Comparison of ENCODE assay signal across 10 cellular contexts in genomic region chr17:44353656-44354331, GRCh38. TPM values are rescaled to one million over a fixed set of nuclear protein-coding genes. Genes with fewer than 3 reads are reported as not detected.
DNase-seq lines count a peak whose midpoint lies in the region; ATAC-seq and TF ChIP-seq lines count a peak whose summit lies in the region.
"Had no signal": no experiment of that assay in that cellular context is flagged by ENCODE, and none has a peak within 500 bp of the region (broad histone marks: within the 10 kb centered on the region; RNA-seq: fewer than 3 reads in every experiment).

No MANE protein-coding gene starts in this region.

- 0 out of 2 replicates have a peak, but pooled peaks cover 3% of the 10 kb centered on the region for H3K4me1 ChIP-seq in iPS DF 6.9 (ENCODE audit: control insufficient read depth, insufficient read depth, low read length)
- peaks cover 17% of the 10 kb centered on the region for H3K4me1 ChIP-seq in suprapubic skin

- peaks cover under 1% of the 10 kb centered on the region for H3K4me1 Mint-ChIP-seq in activated T-helper 1 cell treated with anti-CD3 and anti-CD28 coated beads, Interleukin-12 subunit alpha, Interleukin-12 subunit beta, Interleukin-2, Interleukin-4 antibody, amounts not matched to agents 30 ng/mL and 10 ng/mL and 1 ng/mL, durations not matched to agents 14 hours and 24 hours and 36 hours (ENCODE audit: low read depth)

- intact Hi-C loops in activated T-helper 1 cell treated with anti-CD3 and anti-CD28 coated beads, Interleukin-12 subunit alpha, Interleukin-12 subunit beta, Interleukin-2, Interleukin-4 antibody, amounts not matched to agents 30 ng/mL and 10 ng/mL and 1 ng/mL, durations not matched to agents 14 hours and 24 hours and 36 hours (cut with micrococcal nuclease), result no loop called here

- H3K27me3 ChIP-seq in iPS DF 6.9 (ENCODE audit: control insufficient read depth, insufficient read depth, low read length) (no peaks in the 10 kb centered on the region), suprapubic skin (no peaks in the 10 kb centered on the region)

- TF ChIP-seq POLR2A in suprapubic skin (IDR thresholded peaks at IDR 0.05), result no peak

- ATAC-seq in HG03175 (IDR thresholded peaks at IDR 0.05; ENCODE audit: unreplicated experiment), result no peak

- H3K36me3 ChIP-seq in iPS DF 6.9 (ENCODE audit: control insufficient read depth, insufficient read depth, low read length) (peaks cover 15% of the 10 kb centered on the region), suprapubic skin (peaks cover 46% of the 10 kb centered on the region)

- TF ChIP-seq CTCF in suprapubic skin (IDR thresholded peaks at IDR 0.05), result no peak

- no peak for TF ChIP-seq EP300 in suprapubic skin (IDR thresholded peaks at IDR 0.05)

- peaks cover 7% of the 10 kb centered on the region for H3K36me3 Mint-ChIP-seq in activated T-helper 1 cell treated with anti-CD3 and anti-CD28 coated beads, Interleukin-12 subunit alpha, Interleukin-12 subunit beta, Interleukin-2, Interleukin-4 antibody, amounts not matched to agents 30 ng/mL and 10 ng/mL and 1 ng/mL, durations not matched to agents 14 hours and 24 hours and 36 hours (ENCODE audit: low read depth)

- H3K4me3 Mint-ChIP-seq in activated T-helper 1 cell treated with anti-CD3 and anti-CD28 coated beads, Interleukin-12 subunit alpha, Interleukin-12 subunit beta, Interleukin-2, Interleukin-4 antibody, amounts not matched to agents 30 ng/mL and 10 ng/mL and 1 ng/mL, durations not matched to agents 14 hours and 24 hours and 36 hours, result peak overlapping the region; percentile 45

- H3K27ac Mint-ChIP-seq in activated T-helper 1 cell treated with anti-CD3 and anti-CD28 coated beads, Interleukin-12 subunit alpha, Interleukin-12 subunit beta, Interleukin-2, Interleukin-4 antibody, amounts not matched to agents 30 ng/mL and 10 ng/mL and 1 ng/mL, durations not matched to agents 14 hours and 24 hours and 36 hours, result no peak overlapping the region
- H3K27ac Mint-ChIP-seq: stimulated activated naive CD8-positive, alpha-beta T cell treated with anti-CD3 and anti-CD28 coated beads, Interleukin-15, Interleukin-2, amounts not matched to agents 100 ng/mL and 50 ng/mL, for 24 hours had no signal

- peaks cover 8% of the 10 kb centered on the region for H3K27me3 Mint-ChIP-seq in activated T-helper 1 cell treated with anti-CD3 and anti-CD28 coated beads, Interleukin-12 subunit alpha, Interleukin-12 subunit beta, Interleukin-2, Interleukin-4 antibody, amounts not matched to agents 30 ng/mL and 10 ng/mL and 1 ng/mL, durations not matched to agents 14 hours and 24 hours and 36 hours (ENCODE audit: insufficient read depth)
- H3K27me3 Mint-ChIP-seq: stimulated activated naive CD8-positive, alpha-beta T cell treated with anti-CD3 and anti-CD28 coated beads, Interleukin-15, Interleukin-2, amounts not matched to agents 100 ng/mL and 50 ng/mL, for 24 hours had no signal

- H3K27ac ChIP-seq in iPS DF 6.9 (ENCODE audit: low read length) (no peak overlapping the region), suprapubic skin (no peak overlapping the region)
- H3K27ac ChIP-seq: C4-2B had no signal

- H3K9me3 Mint-ChIP-seq in activated T-helper 1 cell treated with anti-CD3 and anti-CD28 coated beads, Interleukin-12 subunit alpha, Interleukin-12 subunit beta, Interleukin-2, Interleukin-4 antibody, amounts not matched to agents 30 ng/mL and 10 ng/mL and 1 ng/mL, durations not matched to agents 14 hours and 24 hours and 36 hours, result no peaks in the 10 kb centered on the region
- H3K9me3 Mint-ChIP-seq: stimulated activated naive CD8-positive, alpha-beta T cell treated with anti-CD3 and anti-CD28 coated beads, Interleukin-15, Interleukin-2, amounts not matched to agents 100 ng/mL and 50 ng/mL, for 24 hours had no signal

- peak overlapping the region; percentile 55; the same call in 1 of the 2 replicates for H3K4me3 ChIP-seq in iPS DF 6.9 (ENCODE audit: low read length)
- H3K4me3 ChIP-seq in suprapubic skin, result peak overlapping the region; percentile 53

- H3K9me3 ChIP-seq in iPS DF 6.9 (ENCODE audit: control insufficient read depth, insufficient read depth, low read length) (no peaks in the 10 kb centered on the region), suprapubic skin (no peaks in the 10 kb centered on the region)

- DNase-seq in activated CD4-positive, alpha-beta T cell treated with anti-CD3 and anti-CD28 coated beads for 48 hours, result peak; percentile 27
- no peak for DNase-seq in activated CD4-positive, alpha-beta T cell treated with anti-CD3 and anti-CD28 coated beads for 1 hour
- peak; percentile 13 for DNase-seq in activated T-helper 1 cell treated with anti-CD3 and anti-CD28 coated beads, Interleukin-12 subunit alpha, Interleukin-12 subunit beta, Interleukin-2, Interleukin-4 antibody, amounts not matched to agents 30 ng/mL and 10 ng/mL and 1 ng/mL, durations not matched to agents 14 hours and 24 hours and 36 hours (ENCODE audit: low spot score)
- no peak for DNase-seq in iPS DF 6.9 (ENCODE audit: low read depth, low spot score)
- DNase-seq in suprapubic skin (ENCODE audit: low spot score in 2 of 2), result peak in 1 of 2 donors; percentile 75
- no peak for DNase-seq in medulla oblongata (ENCODE audit: extremely low spot score)
- DNase-seq in NCI-H226, result no peak

- no CpG with 5 or more reads among the region's 101 CpGs for WGBS in iPS DF 6.9 (ENCODE audit: insufficient coverage, insufficient read length)
- 49% methylated on average over 35 of the region's 101 CpGs for WGBS in suprapubic skin

RNA-seq across cellular contexts. Expression of gene GRN, which starts 8.7 kb away (rescaled TPM):
- total RNA-seq in activated T-helper 1 cell treated with anti-CD3 and anti-CD28 coated beads, Interleukin-12 subunit alpha, Interleukin-12 subunit beta, Interleukin-2, Interleukin-4 antibody, amounts not matched to agents 30 ng/mL and 10 ng/mL and 1 ng/mL, durations not matched to agents 14 hours and 24 hours and 36 hours, result 32.7 and 42.9 TPM in 2 replicates
- 100 to 1,000 TPM; 294 to 451 (median 340) TPM for total RNA-seq in suprapubic skin

RNA-seq across cellular contexts. Expression of gene FAM171A2, which starts 9.9 kb away (rescaled TPM):
- total RNA-seq in activated T-helper 1 cell treated with anti-CD3 and anti-CD28 coated beads, Interleukin-12 subunit alpha, Interleukin-12 subunit beta, Interleukin-2, Interleukin-4 antibody, amounts not matched to agents 30 ng/mL and 10 ng/mL and 1 ng/mL, durations not matched to agents 14 hours and 24 hours and 36 hours, result 0.10 and 0.29 TPM in 2 replicates
- 1 to 10 TPM; 1.2 to 2.6 (median 1.5) TPM for total RNA-seq in suprapubic skin

RNA-seq across cellular contexts. Expression of gene SLC25A39, which starts 29.2 kb away (rescaled TPM):
- total RNA-seq in activated T-helper 1 cell treated with anti-CD3 and anti-CD28 coated beads, Interleukin-12 subunit alpha, Interleukin-12 subunit beta, Interleukin-2, Interleukin-4 antibody, amounts not matched to agents 30 ng/mL and 10 ng/mL and 1 ng/mL, durations not matched to agents 14 hours and 24 hours and 36 hours, result 169 and 180 TPM in 2 replicates
- total RNA-seq in suprapubic skin, result 100 to 1,000 TPM in 3 of 4 donors, 10 to 100 TPM in 1; 94.9 to 132 (median 111) TPM

RNA-seq across cellular contexts. Expression of gene ITGA2B, which starts 35.7 kb away (rescaled TPM):
- 0.44 and 0.71 TPM in 2 replicates for total RNA-seq in activated T-helper 1 cell treated with anti-CD3 and anti-CD28 coated beads, Interleukin-12 subunit alpha, Interleukin-12 subunit beta, Interleukin-2, Interleukin-4 antibody, amounts not matched to agents 30 ng/mL and 10 ng/mL and 1 ng/mL, durations not matched to agents 14 hours and 24 hours and 36 hours
- total RNA-seq in suprapubic skin, result under 1 TPM in 2 of 4 donors, not detected in 2; 0.45 to 0.48 TPM

RNA-seq across cellular contexts. Expression of gene RUNDC3A, which starts 45.4 kb away (rescaled TPM):
- 0.13 and 0.22 TPM in 2 replicates for total RNA-seq in activated T-helper 1 cell treated with anti-CD3 and anti-CD28 coated beads, Interleukin-12 subunit alpha, Interleukin-12 subunit beta, Interleukin-2, Interleukin-4 antibody, amounts not matched to agents 30 ng/mL and 10 ng/mL and 1 ng/mL, durations not matched to agents 14 hours and 24 hours and 36 hours
- 10 to 100 TPM; 12.6 to 22.0 (median 14.7) TPM for total RNA-seq in suprapubic skin

Comparison
In these comparisons a context has a peak if more than half of its experiments do, and no peak if none do; other contexts are left out.
1. DNase-seq: peak in activated CD4-positive, alpha-beta T cell treated with anti-CD3 and anti-CD28 coated beads for 48 hours (single experiment) and activated T-helper 1 cell treated with anti-CD3 and anti-CD28 coated beads, Interleukin-12 subunit alpha, Interleukin-12 subunit beta, Interleukin-2, Interleukin-4 antibody, amounts not matched to agents 30 ng/mL and 10 ng/mL and 1 ng/mL, durations not matched to agents 14 hours and 24 hours and 36 hours (single experiment); none in activated CD4-positive, alpha-beta T cell treated with anti-CD3 and anti-CD28 coated beads for 1 hour (single experiment), iPS DF 6.9 (single experiment), medulla oblongata (single experiment) and NCI-H226 (single experiment).